In the genomic region with DNA sequence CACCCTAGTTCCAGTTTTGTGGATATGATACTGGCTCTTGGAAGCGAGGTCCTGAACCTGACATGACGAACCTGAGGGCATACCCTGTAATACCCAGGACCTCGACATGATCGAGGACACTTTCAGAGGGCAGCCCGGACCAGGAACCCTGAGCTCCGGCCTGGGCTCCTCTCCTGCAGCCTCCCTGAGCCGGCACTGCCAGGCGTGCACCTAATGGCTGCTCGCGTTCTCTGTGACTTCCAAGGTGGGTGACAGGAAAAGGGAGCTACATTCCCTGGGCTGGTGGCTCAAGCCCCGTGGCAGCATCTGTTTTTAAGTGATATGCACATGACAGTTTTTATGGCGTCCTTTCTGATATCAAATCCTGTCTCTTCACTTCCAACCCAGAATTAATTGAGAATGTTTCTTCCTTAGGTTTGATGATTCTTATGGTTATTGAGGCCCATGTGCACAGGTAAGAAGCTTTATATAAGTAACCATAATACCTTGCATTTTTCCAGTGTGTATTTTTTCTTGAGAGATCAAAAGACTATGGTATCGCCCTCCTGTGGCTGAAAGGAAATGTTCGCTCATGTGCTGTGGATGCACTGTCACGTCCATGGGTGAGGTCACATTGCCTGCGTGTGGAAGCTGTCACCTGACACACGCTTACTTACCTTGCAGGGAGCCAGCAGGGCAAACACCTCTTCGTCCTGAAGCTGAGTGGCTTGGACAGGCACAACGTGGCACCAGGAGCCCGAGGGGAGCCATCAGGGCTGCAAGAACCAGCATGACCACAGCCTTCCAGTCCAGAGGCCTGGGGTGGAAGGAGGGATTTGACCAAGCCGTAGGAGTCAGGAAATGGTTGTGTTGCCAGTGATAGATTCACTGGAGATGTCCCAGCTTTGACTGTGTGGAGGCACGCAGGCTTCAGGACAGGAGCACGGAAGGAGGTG, we compare ENCODE assay signal across 10 cellular contexts.
DNase-seq lines count a peak whose midpoint lies in the region; ATAC-seq and TF ChIP-seq lines count a peak whose summit lies in the region.
"Had no signal": no experiment of that assay in that cellular context is flagged by ENCODE, and none has a peak within 500 bp of the region (broad histone marks: within the 10 kb centered on the region; RNA-seq: fewer than 3 reads in every experiment).

No MANE protein-coding gene starts in this region.

- intact Hi-C loops in PC-3 (cut with micrococcal nuclease), result no loop called here

- H2BK15ac ChIP-seq in mesendoderm (replicated peaks; ENCODE audit: low read depth), result no peak overlapping the region

- no peaks in the 10 kb centered on the region for H3K9me2 ChIP-seq in PC-3 (replicated peaks; ENCODE audit: low read length)

- H3K23ac ChIP-seq in mesendoderm (ENCODE audit: low read length), result no peak overlapping the region

- no TSS peak for BruUV-seq in PC-3 (replicated peaks; lab: Mats Ljungman, UMichigan)

- peaks cover 1% of the 10 kb centered on the region; the same call in 1 of the 2 replicates for H3K27me3 Mint-ChIP-seq in HFFc6 (ENCODE audit: insufficient read depth)

- H3K27ac ChIP-seq in PC-3 (ENCODE audit: low read length) (no peak overlapping the region), mesendoderm (ENCODE audit: low read depth, low read length) (no peak overlapping the region)

- no CpG with 5 or more reads among the region's 23 CpGs for WGBS in mesendoderm (ENCODE audit: extremely low coverage, insufficient coverage, low lambda C conversion rate)

- no peak overlapping the region for H4K5ac ChIP-seq in mesendoderm (ENCODE audit: low read length)

- H3K4me3 Mint-ChIP-seq in HFFc6, result no peak overlapping the region
- H3K4me3 Mint-ChIP-seq: memory B cell had no signal

- H2BK5ac ChIP-seq in mesendoderm (ENCODE audit: low read length), result no peak overlapping the region

- H2AK5ac ChIP-seq in mesendoderm (ENCODE audit: low read length), result no peak overlapping the region

- H3K4ac ChIP-seq in mesendoderm (ENCODE audit: low read depth, low read length), result no peak overlapping the region

- CTCF ChIA-PET in PC-3 (lab: Charles Lee), result no interaction called here

- no peak overlapping the region for H2BK120ac ChIP-seq in mesendoderm (ENCODE audit: low read depth, low read length)

- H4K20me1 ChIP-seq in PC-3 (ENCODE audit: low read length), result no peaks in the 10 kb centered on the region

- H3K79me2 ChIP-seq in PC-3 (ENCODE audit: low read length) (no peaks in the 10 kb centered on the region), mesendoderm (ENCODE audit: control insufficient read depth, insufficient read depth, low read length) (no peaks in the 10 kb centered on the region)

- no peaks in the 10 kb centered on the region for H3K79me1 ChIP-seq in mesendoderm (ENCODE audit: low read length)

- no peak overlapping the region for H3K4me3 ChIP-seq in PC-3 (ENCODE audit: low read length)
- no peak overlapping the region for H3K4me3 ChIP-seq in mesendoderm (ENCODE audit: low read length)
- no peak overlapping the region for H3K4me3 ChIP-seq in foreskin fibroblast (ENCODE audit: low read depth in 1 of 2, low read length in 2 of 2)

- no peaks in the 10 kb centered on the region for H3K9me3 ChIP-seq in PC-3 (ENCODE audit: low read length)

- no peak overlapping the region for H4K8ac ChIP-seq in mesendoderm (ENCODE audit: low read depth, low read length)

- H3K9me3 Mint-ChIP-seq in HFFc6, result peaks cover 39% of the 10 kb centered on the region
- H3K9me3 Mint-ChIP-seq: memory B cell had no signal

- no peak overlapping the region for H3K9ac ChIP-seq in PC-3 (ENCODE audit: low read length)
- H3K9ac ChIP-seq in mesendoderm (ENCODE audit: low read length), result no peak overlapping the region

- H3K27ac Mint-ChIP-seq in HFFc6, result no peak overlapping the region; the same call in 1 of the 2 replicates
- H3K27ac Mint-ChIP-seq: memory B cell had no signal

- H3K27me3 ChIP-seq in PC-3 (ENCODE audit: low read length) (peaks cover 77% of the 10 kb centered on the region), mesendoderm (ENCODE audit: insufficient read depth, low read length, poor library complexity) (no peaks in the 10 kb centered on the region)

- H3K36me3 Mint-ChIP-seq in HFFc6 (ENCODE audit: low read depth), result no peaks in the 10 kb centered on the region
- H3K36me3 Mint-ChIP-seq: memory B cell had no signal

- H3K4me2 ChIP-seq in PC-3 (ENCODE audit: low read length) (no peak overlapping the region), mesendoderm (ENCODE audit: low read length) (no peak overlapping the region)

- H3K18ac ChIP-seq in mesendoderm (ENCODE audit: low read length), result no peak overlapping the region

- H3K4me1 ChIP-seq in PC-3 (ENCODE audit: insufficient read depth, low read length) (no peaks in the 10 kb centered on the region), mesendoderm (ENCODE audit: control insufficient read depth, low read depth, low read length) (peaks cover 2% of the 10 kb centered on the region)

- H2AFZ ChIP-seq in PC-3 (ENCODE audit: low read length), result no peak overlapping the region

- no peaks in the 10 kb centered on the region for H3F3A ChIP-seq in PC-3 (ENCODE audit: low read length, unreplicated experiment)

- peak; percentile 49 to 72 (median 53) for DNase-seq in NCI-H1417 (lab: John Stamatoyannopoulos, UW)
- no peak for DNase-seq in NCI-H1417 treated with DMSO at 0.1 percent for 48 hours (lab: John Stamatoyannopoulos, UW)
- no peak for DNase-seq in HFFc6
- peak; percentile 34 for DNase-seq in PC-3
- DNase-seq in mesendoderm, result peak; percentile 68
- no peak for DNase-seq in hypothalamus (lab: John Stamatoyannopoulos, UW)
- no peak for DNase-seq in foreskin fibroblast

- no peaks in the 10 kb centered on the region for H3K4me1 Mint-ChIP-seq in HFFc6 (ENCODE audit: low read depth)
- H3K4me1 Mint-ChIP-seq: memory B cell had no signal

- H3K36me3 ChIP-seq in PC-3 (ENCODE audit: low read depth, low read length) (no peaks in the 10 kb centered on the region), mesendoderm (ENCODE audit: control insufficient read depth, insufficient read depth, low read length) (no peaks in the 10 kb centered on the region)

- peak; percentile 29 for TF ChIP-seq CTCF in HFFc6 (IDR thresholded peaks at IDR 0.05)
- peak; percentile 55 for TF ChIP-seq CTCF in PC-3 (conservative IDR thresholded peaks at IDR 0.05; ENCODE audit: low read depth, low read length)
- TF ChIP-seq CTCF in foreskin fibroblast (IDR thresholded peaks at IDR 0.05; ENCODE audit: low read depth, low read length), result no peak

- POLR2A ChIA-PET in PC-3 (lab: Charles Lee; ENCODE audit: unreplicated experiment), result no interaction called here

- no peak overlapping the region for H3K56ac ChIP-seq in mesendoderm (ENCODE audit: low read length)

- peak; percentile 31; the same call in 1 of the 2 replicates for ATAC-seq in PC-3
- ATAC-seq in HG03196 (IDR thresholded peaks at IDR 0.05; ENCODE audit: unreplicated experiment), result no peak
- ATAC-seq: Right ventricle myocardium inferior had no signal

Comparison
In these comparisons a context has a peak if more than half of its experiments do, and no peak if none do; other contexts are left out.
1. DNase-seq: peak in NCI-H1417 (3 of 3), PC-3 (single experiment) and mesendoderm (single experiment); none in NCI-H1417 treated with DMSO at 0.1 percent for 48 hours (single experiment), HFFc6 (single experiment), hypothalamus (0 of 51) and foreskin fibroblast (0 of 2).